Comparison of ENCODE assay signal across 7 cellular contexts in genomic region chr10:69328888-69329287, GRCh38. TPM values are rescaled to one million over a fixed set of nuclear protein-coding genes. Genes with fewer than 3 reads are reported as not detected.
A peak's percentile ranks its signal among the peaks of the same experiment; 100 is the strongest.
DNase-seq lines count a peak whose midpoint lies in the region; ATAC-seq and TF ChIP-seq lines count a peak whose summit lies in the region.
"Not testable (repeated sequence)": the region's sequence is repeated elsewhere in the genome, so short reads cannot be mapped to it uniquely, and the experiment has no call there.

No MANE protein-coding gene starts in this region.

- not testable (repeated sequence) for H3K27me3 ChIP-seq in GM23338 (ENCODE audit: insufficient read depth); effector memory CD4-positive, alpha-beta T cell (replicated peaks; ENCODE audit: control insufficient read depth, insufficient read depth, low read length, poor library complexity, severe bottlenecking); iPS-18a (ENCODE audit: control insufficient read depth, insufficient read depth, low read length)

- peaks cover 16% of the 10 kb centered on the region for H3F3A ChIP-seq in GM23338 (replicated peaks; ENCODE audit: low read depth)

- H2AFZ ChIP-seq in GM23338 = not testable (repeated sequence)

- H3K4me3 ChIP-seq in GM23338 = peak overlapping the region; percentile 9; the same call in 1 of the 2 replicates
- not testable (repeated sequence) for H3K4me3 ChIP-seq in effector memory CD4-positive, alpha-beta T cell (ENCODE audit: insufficient read depth, low read depth, low read length, poor library complexity, severe bottlenecking); iPS-18a (ENCODE audit: low read length)

- H3K9me3 ChIP-seq in effector memory CD4-positive, alpha-beta T cell (ENCODE audit: control insufficient read depth, low read length); iPS-18a (ENCODE audit: control insufficient read depth, low read depth, low read length): not testable (repeated sequence)

- DNase-seq in GM23338 (ENCODE audit: low spot score); activated B cell treated with CpG ODN at 0.5 μM for 24 hours; effector memory CD4-positive, alpha-beta T cell; natural killer cell; stimulated activated effector memory CD8-positive, alpha-beta T cell treated with anti-CD3 and anti-CD28 coated beads, Interleukin-12 subunit alpha, Interleukin-12 subunit beta, amount 100 ng/mL, for 72 hours (ENCODE audit: low spot score in 2 of 2): not testable (repeated sequence)

- H3K9me3 Mint-ChIP-seq in GM23338; activated B cell treated with CpG ODN at 0.5 μM for 24 hours; activated naive CD8-positive, alpha-beta T cell (ENCODE audit: low read depth); natural killer cell; stimulated activated effector memory CD8-positive, alpha-beta T cell treated with anti-CD3 and anti-CD28 coated beads, Interleukin-12 subunit alpha, Interleukin-12 subunit beta, amount 100 ng/mL, for 72 hours: not testable (repeated sequence)

- TF ChIP-seq CTCF in GM23338 (conservative IDR thresholded peaks at IDR 0.05; ENCODE audit: low read depth in 2 of 2); activated B cell treated with CpG ODN at 0.5 μM for 24 hours (IDR thresholded peaks at IDR 0.05); natural killer cell (IDR thresholded peaks at IDR 0.05): not testable (repeated sequence)

- peak overlapping the region; percentile 99 for H3K27ac ChIP-seq in GM23338 (ENCODE audit: low read depth)
- peak overlapping the region; percentile 65 for H3K27ac ChIP-seq in effector memory CD4-positive, alpha-beta T cell (ENCODE audit: insufficient read depth, low read length, poor library complexity, severe bottlenecking)
- H3K27ac ChIP-seq in iPS-18a (ENCODE audit: low read length) = peak overlapping the region; percentile 25

- H3K27me3 Mint-ChIP-seq in GM23338 (ENCODE audit: insufficient read depth, low read depth, poor library complexity) = peaks cover 17% of the 10 kb centered on the region
- not testable (repeated sequence) for H3K27me3 Mint-ChIP-seq in activated B cell treated with CpG ODN at 0.5 μM for 24 hours; activated naive CD8-positive, alpha-beta T cell; natural killer cell (ENCODE audit: low read depth in 2 of 2)

- POLR2A ChIA-PET in activated B cell treated with CpG ODN at 0.5 μM for 24 hours (lab: Charles Lee) = interaction anchor here (1.1 to 2.9 kb wide), 3 partner anchors 10 to 91 kb away, joined by 3 to 35 read pairs (median 15); no protein-coding TSS in a partner anchor

- H3K4me1 Mint-ChIP-seq in GM23338 (peaks cover 92% of the 10 kb centered on the region), activated B cell treated with CpG ODN at 0.5 μM for 24 hours (peaks cover 30% of the 10 kb centered on the region), natural killer cell (peaks cover 38 to 40% of the 10 kb centered on the region in 2 donors)
- H3K4me1 Mint-ChIP-seq in activated naive CD8-positive, alpha-beta T cell (ENCODE audit: low read depth) = peaks cover 59% of the 10 kb centered on the region
- H3K4me1 Mint-ChIP-seq in stimulated activated effector memory CD8-positive, alpha-beta T cell treated with anti-CD3 and anti-CD28 coated beads, Interleukin-12 subunit alpha, Interleukin-12 subunit beta, amount 100 ng/mL, for 72 hours = peaks cover 63% of the 10 kb centered on the region

- peaks cover 26% of the 10 kb centered on the region for H3K36me3 Mint-ChIP-seq in GM23338 (ENCODE audit: low read depth)
- H3K36me3 Mint-ChIP-seq in activated B cell treated with CpG ODN at 0.5 μM for 24 hours (ENCODE audit: low read depth); activated naive CD8-positive, alpha-beta T cell; natural killer cell: not testable (repeated sequence)
- peaks cover 92% of the 10 kb centered on the region for H3K36me3 Mint-ChIP-seq in stimulated activated effector memory CD8-positive, alpha-beta T cell treated with anti-CD3 and anti-CD28 coated beads, Interleukin-12 subunit alpha, Interleukin-12 subunit beta, amount 100 ng/mL, for 72 hours

- H3K4me1 ChIP-seq in GM23338 (ENCODE audit: insufficient read depth) (peaks cover 94% of the 10 kb centered on the region), iPS-18a (ENCODE audit: control insufficient read depth, low read depth, low read length) (peaks cover 53% of the 10 kb centered on the region)
- peaks cover 20% of the 10 kb centered on the region for H3K4me1 ChIP-seq in effector memory CD4-positive, alpha-beta T cell (ENCODE audit: control insufficient read depth, insufficient read depth, low read length, poor library complexity, severe bottlenecking)

- peak overlapping the region; percentile 59 for H3K4me2 ChIP-seq in GM23338

- H3K4me3 Mint-ChIP-seq in GM23338 (peak overlapping the region; percentile 32; the same call in 2 of the 3 replicates), natural killer cell (peak overlapping the region; percentile 73)
- H3K4me3 Mint-ChIP-seq in activated B cell treated with CpG ODN at 0.5 μM for 24 hours = not testable (repeated sequence)
- peak overlapping the region; percentile 78 for H3K4me3 Mint-ChIP-seq in activated naive CD8-positive, alpha-beta T cell
- peak overlapping the region; percentile 57 for H3K4me3 Mint-ChIP-seq in stimulated activated effector memory CD8-positive, alpha-beta T cell treated with anti-CD3 and anti-CD28 coated beads, Interleukin-12 subunit alpha, Interleukin-12 subunit beta, amount 100 ng/mL, for 72 hours

- peaks cover 91% of the 10 kb centered on the region for H3K79me2 ChIP-seq in GM23338 (replicated peaks; ENCODE audit: insufficient read depth)

- not testable (repeated sequence) for ATAC-seq in GM23338; activated B cell treated with CpG ODN at 0.5 μM for 24 hours (ENCODE audit: low read depth); natural killer cell; stimulated activated effector memory CD8-positive, alpha-beta T cell treated with anti-CD3 and anti-CD28 coated beads, Interleukin-12 subunit alpha, Interleukin-12 subunit beta, amount 100 ng/mL, for 72 hours

- CTCF ChIA-PET in activated B cell treated with CpG ODN at 0.5 μM for 24 hours (lab: Charles Lee) = interaction anchor here (0.8 kb wide), 1 partner anchor 64 kb away, joined by 4 read pairs; no protein-coding TSS in a partner anchor

- intact Hi-C loops in activated B cell treated with CpG ODN at 0.5 μM for 24 hours (cut with micrococcal nuclease) = loop anchor here (1.0 kb wide), 2 partner anchors 11 to 15 kb away; no protein-coding TSS in a partner anchor
- intact Hi-C loops in natural killer cell (cut with micrococcal nuclease) = not testable (repeated sequence)

- H4K20me1 ChIP-seq in GM23338 (replicated peaks; ENCODE audit: insufficient read depth) = not testable (repeated sequence)

- not testable (repeated sequence) for H3K9me2 ChIP-seq in GM23338 (ENCODE audit: insufficient read depth)

- H3K9ac ChIP-seq in iPS-18a (ENCODE audit: low read length) = not testable (repeated sequence)

- H3K27ac Mint-ChIP-seq in GM23338 (peak overlapping the region; percentile 94), activated B cell treated with CpG ODN at 0.5 μM for 24 hours (peak overlapping the region; percentile 87), natural killer cell (peak overlapping the region; percentile 61 to 87)
- H3K27ac Mint-ChIP-seq in activated naive CD8-positive, alpha-beta T cell = peak overlapping the region; percentile 94
- peak overlapping the region; percentile 77 for H3K27ac Mint-ChIP-seq in stimulated activated effector memory CD8-positive, alpha-beta T cell treated with anti-CD3 and anti-CD28 coated beads, Interleukin-12 subunit alpha, Interleukin-12 subunit beta, amount 100 ng/mL, for 72 hours

- not testable (repeated sequence) for H3K36me3 ChIP-seq in GM23338 (ENCODE audit: insufficient read depth); effector memory CD4-positive, alpha-beta T cell (ENCODE audit: control insufficient read depth, insufficient read depth, low read length); iPS-18a (ENCODE audit: control insufficient read depth, low read depth, low read length)

RNA-seq across cellular contexts. Expression of gene HK1, which starts 50.6 kb away (rescaled TPM):
- 197 and 229 TPM in 2 replicates for total RNA-seq in GM23338 (2014; rRNA removed; shearing (Covaris generic))
- 70.0 and 76.6 TPM in 2 replicates for polyA plus RNA-seq in GM23338 (2016; fragmentation: Nextera tagmentation; extraction: Ambion mirVana)
- total RNA-seq in activated B cell treated with CpG ODN at 0.5 μM for 24 hours (47.2 and 52.1 TPM in 2 replicates), natural killer cell (10 to 100 TPM; 58.4 to 72.6 (median 69.5) TPM)

Comparison
In these comparisons a context has a peak if more than half of its experiments do, and no peak if none do; other contexts are left out.
1. H3K27ac ChIP-seq: peak in every context shown above with its lines; median percentile 99 in GM23338; 65 in effector memory CD4-positive, alpha-beta T cell; 25 in iPS-18a.